In the genomic region with DNA sequence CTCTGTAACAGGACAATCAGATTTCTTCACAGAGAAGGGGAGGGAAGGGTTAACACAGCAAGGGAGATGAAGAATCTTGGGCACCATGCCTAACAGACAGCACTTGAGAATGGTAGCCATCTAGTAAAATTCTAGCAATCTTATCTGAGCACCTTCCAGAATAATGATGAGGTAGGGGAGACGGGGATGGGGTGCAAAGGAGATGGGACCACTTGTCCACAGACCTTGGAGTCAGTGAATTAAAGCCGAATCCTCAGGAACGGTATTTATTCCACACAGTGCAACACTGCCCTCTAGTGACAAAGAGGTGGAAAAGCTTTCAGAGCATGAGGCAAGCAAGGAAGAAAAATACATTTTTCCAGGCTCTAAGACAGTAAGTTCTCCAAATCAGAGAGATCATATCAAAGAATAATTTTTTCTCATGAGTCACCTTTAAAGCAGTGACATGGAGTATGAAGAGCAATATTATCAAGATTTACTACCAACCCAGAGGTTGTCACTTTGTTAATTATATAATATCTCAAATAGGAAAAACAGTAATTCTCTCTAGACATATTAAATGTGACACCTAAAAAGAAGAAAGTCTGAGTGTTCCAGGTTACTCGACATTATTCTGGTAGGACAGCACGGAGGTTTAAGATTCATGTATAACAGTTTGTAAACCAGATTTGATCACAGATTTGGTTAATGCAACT, we compare ENCODE assay signal across 8 cellular contexts. TPM values are rescaled to one million over a fixed set of nuclear protein-coding genes. Genes with fewer than 3 reads are reported as not detected.
DNase-seq lines count a peak whose midpoint lies in the region; ATAC-seq and TF ChIP-seq lines count a peak whose summit lies in the region.

No MANE protein-coding gene starts in this region.

- POLR2A ChIA-PET in activated CD4-positive, alpha-beta memory T cell treated with anti-CD3 and anti-CD28 coated beads, Interleukin-2, amount 10 ng/mL, durations not matched to agents 7 days and 5 days (lab: Charles Lee), result interaction anchor here (1.4 kb wide), 1 partner anchor 154 kb away, joined by 4 read pairs; no protein-coding TSS in a partner anchor

- no peak overlapping the region for H3K27ac ChIP-seq in foreskin keratinocyte

- peaks cover 5% of the 10 kb centered on the region for H3K4me1 ChIP-seq in foreskin keratinocyte

- H3K36me3 Mint-ChIP-seq in activated CD4-positive, alpha-beta memory T cell treated with anti-CD3 and anti-CD28 coated beads, Interleukin-2, amount 10 ng/mL, durations not matched to agents 7 days and 5 days (ENCODE audit: low read depth), result no peaks in the 10 kb centered on the region

- H3K27me3 Mint-ChIP-seq in activated CD4-positive, alpha-beta memory T cell treated with anti-CD3 and anti-CD28 coated beads, Interleukin-2, amount 10 ng/mL, durations not matched to agents 7 days and 5 days, result no peaks in the 10 kb centered on the region

- H3K4me3 Mint-ChIP-seq in activated CD4-positive, alpha-beta memory T cell treated with anti-CD3 and anti-CD28 coated beads, Interleukin-2, amount 10 ng/mL, durations not matched to agents 7 days and 5 days, result no peak overlapping the region

- no peak overlapping the region for H3K4me3 ChIP-seq in HFF-Myc (replicated peaks; ENCODE audit: low read depth, low read length)

- ATAC-seq in foreskin keratinocyte, result peak; percentile 34
- no peak for ATAC-seq in GM19395 (IDR thresholded peaks at IDR 0.05; ENCODE audit: unreplicated experiment)

- TF ChIP-seq CTCF in HFF-Myc (IDR thresholded peaks at IDR 0.05; ENCODE audit: low read depth, low read length, missing control alignments), result peak; percentile 82
- peak; percentile 95 for TF ChIP-seq CTCF in foreskin keratinocyte (conservative IDR thresholded peaks at IDR 0.05)

- CTCF ChIA-PET in activated CD4-positive, alpha-beta memory T cell treated with anti-CD3 and anti-CD28 coated beads, Interleukin-2, amount 10 ng/mL, durations not matched to agents 7 days and 5 days (lab: Charles Lee), result interaction anchor here (0.5 to 6.0 kb wide), 18 partner anchors 9 to 494 kb away, joined by 3 to 40 read pairs (median 4); no protein-coding TSS in a partner anchor

- H3K4me1 Mint-ChIP-seq in activated CD4-positive, alpha-beta memory T cell treated with anti-CD3 and anti-CD28 coated beads, Interleukin-2, amount 10 ng/mL, durations not matched to agents 7 days and 5 days, result no peaks in the 10 kb centered on the region

- H3K27me3 ChIP-seq in foreskin keratinocyte, result no peaks in the 10 kb centered on the region

- H3K27ac Mint-ChIP-seq in activated CD4-positive, alpha-beta memory T cell treated with anti-CD3 and anti-CD28 coated beads, Interleukin-2, amount 10 ng/mL, durations not matched to agents 7 days and 5 days, result no peak overlapping the region

- H3K9me3 Mint-ChIP-seq in activated CD4-positive, alpha-beta memory T cell treated with anti-CD3 and anti-CD28 coated beads, Interleukin-2, amount 10 ng/mL, durations not matched to agents 7 days and 5 days, result no peaks in the 10 kb centered on the region

- peak; percentile 65 for DNase-seq in activated CD8-positive, alpha-beta memory T cell treated with anti-CD3 and anti-CD28 coated beads for 24 hours
- DNase-seq in activated CD8-positive, alpha-beta memory T cell treated with anti-CD3 and anti-CD28 coated beads, Interleukin-2, amount 50 U/mL, for 4 hours, result no peak
- no peak for DNase-seq in HFF-Myc (ENCODE audit: extremely low read depth, low read depth)
- DNase-seq in NCI-H345 (lab: John Stamatoyannopoulos, UW), result peak; percentile 77
- DNase-seq in activated CD4-positive, alpha-beta memory T cell treated with anti-CD3 and anti-CD28 coated beads, Interleukin-2, amount 10 ng/mL, durations not matched to agents 7 days and 5 days, result peak; percentile 24
- DNase-seq in foreskin keratinocyte, result peak in 1 of 2 donors; percentile 54
- peak in 30 of 56 donors; percentile 1 to 59 (median 17) for DNase-seq in nucleus accumbens (lab: John Stamatoyannopoulos, UW)

RNA-seq across cellular contexts. Expression of a gene that starts 43.3 kb away (rescaled TPM):
- 1 to 10 TPM; 1.7 to 2.1 TPM for total RNA-seq in activated CD4-positive, alpha-beta memory T cell treated with anti-CD3 and anti-CD28 coated beads, Interleukin-2, amount 10 ng/mL, durations not matched to agents 7 days and 5 days
- 25.9 and 32.3 TPM in 2 replicates for total RNA-seq in foreskin keratinocyte
- 11.2 and 12.8 TPM in 2 replicates for polyA plus RNA-seq in foreskin keratinocyte

Comparison
In these comparisons a context has a peak if more than half of its experiments do, and no peak if none do; other contexts are left out.
1. DNase-seq: peak in activated CD8-positive, alpha-beta memory T cell treated with anti-CD3 and anti-CD28 coated beads for 24 hours (single experiment), NCI-H345 (single experiment), activated CD4-positive, alpha-beta memory T cell treated with anti-CD3 and anti-CD28 coated beads, Interleukin-2, amount 10 ng/mL, durations not matched to agents 7 days and 5 days (single experiment) and nucleus accumbens (30 of 56); none in activated CD8-positive, alpha-beta memory T cell treated with anti-CD3 and anti-CD28 coated beads, Interleukin-2, amount 50 U/mL, for 4 hours (single experiment) and HFF-Myc (single experiment).